20 cellular contexts compared by ENCODE assay signal in the genomic region with DNA sequence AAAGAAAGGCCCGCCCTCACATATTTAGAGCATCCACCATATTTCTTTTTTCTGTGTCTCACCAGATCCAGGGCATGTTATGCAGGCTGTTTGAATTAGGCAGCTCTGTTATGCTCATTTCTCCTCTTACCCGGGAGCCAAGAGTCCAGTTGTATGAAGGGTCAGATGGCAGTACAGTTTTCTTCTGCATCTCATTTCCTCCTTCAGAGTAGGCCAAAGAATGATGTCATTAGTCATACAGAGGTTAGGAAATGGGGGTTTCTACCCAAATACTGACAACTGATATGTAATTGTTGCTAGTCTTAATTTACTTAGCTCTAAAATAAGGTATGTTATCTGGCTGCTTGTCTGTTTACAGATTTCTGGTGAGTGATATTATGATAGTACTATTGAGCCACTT.
DNase-seq lines count a peak whose midpoint lies in the region; ATAC-seq and TF ChIP-seq lines count a peak whose summit lies in the region.
"Had no signal": no experiment of that assay in that cellular context is flagged by ENCODE, and none has a peak within 500 bp of the region (broad histone marks: within the 10 kb centered on the region; RNA-seq: fewer than 3 reads in every experiment).

No MANE protein-coding gene starts in this region.

- no peaks in the 10 kb centered on the region for H3K27me3 Mint-ChIP-seq in central memory CD8-positive, alpha-beta T cell
- H3K27me3 Mint-ChIP-seq: B cell, IgD-negative memory B cell had no signal

- H3K9me3 Mint-ChIP-seq in central memory CD8-positive, alpha-beta T cell: no peaks in the 10 kb centered on the region
- H3K9me3 Mint-ChIP-seq: activated CD4-positive, alpha-beta T cell treated with anti-CD3 and anti-CD28 coated beads, Interleukin-2, amount 10 ng/mL, durations not matched to agents 7 days and 5 days; activated naive CD4-positive, alpha-beta T cell treated with anti-CD3 and anti-CD28 coated beads, Interleukin-2, amount 10 ng/mL, durations not matched to agents 7 days and 5 days; IgD-negative memory B cell had no signal

- H3K79me2 ChIP-seq in neural cell (replicated peaks; ENCODE audit: insufficient read depth, low read length): peaks cover 3% of the 10 kb centered on the region

- H3K4me2 ChIP-seq in neural cell (ENCODE audit: low read length): no peak overlapping the region

- no peaks in the 10 kb centered on the region for H3K36me3 Mint-ChIP-seq in central memory CD8-positive, alpha-beta T cell (ENCODE audit: insufficient read depth)
- H3K36me3 Mint-ChIP-seq: activated naive CD4-positive, alpha-beta T cell treated with anti-CD3 and anti-CD28 coated beads, Interleukin-2, amount 10 ng/mL, durations not matched to agents 7 days and 5 days had no signal

- no peak for TF ChIP-seq CTCF in neural cell (IDR thresholded peaks at IDR 0.05; ENCODE audit: poor library complexity, severe bottlenecking)
- TF ChIP-seq CTCF in Peyer's patch (IDR thresholded peaks at IDR 0.05): no peak

- H3K27me3 ChIP-seq in neural cell (ENCODE audit: insufficient read depth, low read depth, low read length) (no peaks in the 10 kb centered on the region), Peyer's patch (no peaks in the 10 kb centered on the region)
- H3K27me3 ChIP-seq: spleen had no signal

- peak overlapping the region; percentile 63 for H3K27ac Mint-ChIP-seq in central memory CD8-positive, alpha-beta T cell (ENCODE audit: low read depth)
- H3K27ac Mint-ChIP-seq: activated naive CD4-positive, alpha-beta T cell treated with anti-CD3 and anti-CD28 coated beads, Interleukin-2, amount 10 ng/mL, durations not matched to agents 7 days and 5 days; B cell; IgD-negative memory B cell had no signal

- H3K36me3 ChIP-seq in neural cell (ENCODE audit: insufficient read depth, low read length): peaks cover 3% of the 10 kb centered on the region
- H3K36me3 ChIP-seq in Peyer's patch: no peaks in the 10 kb centered on the region
- H3K36me3 ChIP-seq: spleen had no signal

- H3K4me3 Mint-ChIP-seq in central memory CD8-positive, alpha-beta T cell: no peak overlapping the region
- H3K4me3 Mint-ChIP-seq: activated CD4-positive, alpha-beta T cell treated with anti-CD3 and anti-CD28 coated beads, Interleukin-2, amount 10 ng/mL, durations not matched to agents 7 days and 5 days; activated naive CD4-positive, alpha-beta T cell treated with anti-CD3 and anti-CD28 coated beads, Interleukin-2, amount 10 ng/mL, durations not matched to agents 7 days and 5 days; B cell had no signal

- peaks cover 33% of the 10 kb centered on the region for H3K4me1 Mint-ChIP-seq in central memory CD8-positive, alpha-beta T cell

- no peak for TF ChIP-seq RAD21 in neural cell (conservative IDR thresholded peaks at IDR 0.05)

- no peaks in the 10 kb centered on the region for H3F3A ChIP-seq in neural cell (ENCODE audit: insufficient read depth, low read length, poor library complexity, severe bottlenecking)

- no peak for TF ChIP-seq POLR2A in Peyer's patch (IDR thresholded peaks at IDR 0.05)

- no peak overlapping the region for H3K9ac ChIP-seq in neural cell (ENCODE audit: low read length)

- H3K27ac ChIP-seq in neural cell (ENCODE audit: low read length): peak overlapping the region; percentile 50
- H3K27ac ChIP-seq in Peyer's patch: no peak overlapping the region
- H3K27ac ChIP-seq: 22Rv1, coronary artery, spleen had no signal

- H3K4me1 ChIP-seq in Peyer's patch: peaks cover 0 to 3% (median 0%) of the 10 kb centered on the region in 4 donors

- no peaks in the 10 kb centered on the region for H3K9me2 ChIP-seq in neural cell (ENCODE audit: insufficient read depth, low read length)

- H3K9me3 ChIP-seq in neural cell (ENCODE audit: low read length) (no peaks in the 10 kb centered on the region), Peyer's patch (no peaks in the 10 kb centered on the region)
- H3K9me3 ChIP-seq: spleen had no signal

- H2AFZ ChIP-seq in neural cell (ENCODE audit: low read depth, low read length): no peak overlapping the region

- peak; percentile 62 for DNase-seq in NCI-H146 (lab: John Stamatoyannopoulos, UW)
- no peak for DNase-seq in NCI-H146 treated with DMSO at 0.1 percent for 48 hours (lab: John Stamatoyannopoulos, UW; ENCODE audit: unreplicated experiment)
- peak; percentile 76 for DNase-seq in NCI-H2196 (lab: John Stamatoyannopoulos, UW; ENCODE audit: unreplicated experiment)
- no peak for DNase-seq in central memory CD8-positive, alpha-beta T cell (ENCODE audit: low spot score in 2 of 2)
- DNase-seq in Peyer's patch: no peak
- DNase-seq: activated CD4-positive, alpha-beta T cell treated with anti-CD3 and anti-CD28 coated beads, Interleukin-2, amount 10 ng/mL, durations not matched to agents 7 days and 5 days; activated naive CD4-positive, alpha-beta T cell treated with anti-CD3 and anti-CD28 coated beads, Interleukin-2, amount 10 ng/mL, durations not matched to agents 7 days and 5 days; left cardiac atrium; midbrain; NCI-H1930; spleen; stimulated activated CD8-positive, alpha-beta memory T cell treated with anti-CD3 and anti-CD28 coated beads, Interleukin-4, amount 100 ng/mL, for 48 hours; T-helper 1 cell had no signal

- no peak for ATAC-seq in central memory CD8-positive, alpha-beta T cell (replicated peaks; ENCODE audit: extremely low read depth, poor library complexity, severe bottlenecking)
- no peak for ATAC-seq in activated CD4-positive, CD25-positive, alpha-beta regulatory T cell treated with anti-CD3 and anti-CD28 coated beads, Interleukin-2, amount 50 U/mL, for 24 hours
- ATAC-seq in GM19035 (IDR thresholded peaks at IDR 0.05; ENCODE audit: unreplicated experiment): no peak

- no peak overlapping the region for H3K4me3 ChIP-seq in neural cell (ENCODE audit: low read length)
- H3K4me3 ChIP-seq in Peyer's patch: no peak overlapping the region
- H3K4me3 ChIP-seq: coronary artery, spleen had no signal

- no peak for TF ChIP-seq EP300 in neural cell (conservative IDR thresholded peaks at IDR 0.05; ENCODE audit: poor library complexity, severe bottlenecking)

- no peaks in the 10 kb centered on the region for H4K20me1 ChIP-seq in neural cell (ENCODE audit: insufficient read depth)

TF ChIP-seq in neural cell, 6 proteins besides CTCF, POLR2A, EP300 and RAD21:
- TF ChIP-seq SMC3 (conservative IDR thresholded peaks at IDR 0.05; ENCODE audit: poor library complexity): no peak
- no peak for TF ChIP-seq MXI1 (conservative IDR thresholded peaks at IDR 0.05; ENCODE audit: poor library complexity, severe bottlenecking)
- no peak for TF ChIP-seq POLR2AphosphoS5 (IDR thresholded peaks at IDR 0.05)
- no peak for TF ChIP-seq TAF1 (IDR thresholded peaks at IDR 0.05; ENCODE audit: low read depth)
- TF ChIP-seq, protein P1, sequence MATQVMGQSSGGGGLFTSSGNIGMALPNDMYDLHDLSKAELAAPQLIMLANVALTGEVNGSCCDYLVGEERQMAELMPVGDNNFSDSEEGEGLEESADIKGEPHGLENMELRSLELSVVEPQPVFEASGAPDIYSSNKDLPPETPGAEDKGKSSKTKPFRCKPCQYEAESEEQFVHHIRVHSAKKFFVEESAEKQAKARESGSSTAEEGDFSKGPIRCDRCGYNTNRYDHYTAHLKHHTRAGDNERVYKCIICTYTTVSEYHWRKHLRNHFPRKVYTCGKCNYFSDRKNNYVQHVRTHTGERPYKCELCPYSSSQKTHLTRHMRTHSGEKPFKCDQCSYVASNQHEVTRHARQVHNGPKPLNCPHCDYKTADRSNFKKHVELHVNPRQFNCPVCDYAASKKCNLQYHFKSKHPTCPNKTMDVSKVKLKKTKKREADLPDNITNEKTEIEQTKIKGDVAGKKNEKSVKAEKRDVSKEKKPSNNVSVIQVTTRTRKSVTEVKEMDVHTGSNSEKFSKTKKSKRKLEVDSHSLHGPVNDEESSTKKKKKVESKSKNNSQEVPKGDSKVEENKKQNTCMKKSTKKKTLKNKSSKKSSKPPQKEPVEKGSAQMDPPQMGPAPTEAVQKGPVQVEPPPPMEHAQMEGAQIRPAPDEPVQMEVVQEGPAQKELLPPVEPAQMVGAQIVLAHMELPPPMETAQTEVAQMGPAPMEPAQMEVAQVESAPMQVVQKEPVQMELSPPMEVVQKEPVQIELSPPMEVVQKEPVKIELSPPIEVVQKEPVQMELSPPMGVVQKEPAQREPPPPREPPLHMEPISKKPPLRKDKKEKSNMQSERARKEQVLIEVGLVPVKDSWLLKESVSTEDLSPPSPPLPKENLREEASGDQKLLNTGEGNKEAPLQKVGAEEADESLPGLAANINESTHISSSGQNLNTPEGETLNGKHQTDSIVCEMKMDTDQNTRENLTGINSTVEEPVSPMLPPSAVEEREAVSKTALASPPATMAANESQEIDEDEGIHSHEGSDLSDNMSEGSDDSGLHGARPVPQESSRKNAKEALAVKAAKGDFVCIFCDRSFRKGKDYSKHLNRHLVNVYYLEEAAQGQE (IDR thresholded peaks at IDR 0.05; ENCODE audit: borderline replicate concordance): no peak
- no peak for TF ChIP-seq EZH2 (IDR thresholded peaks at IDR 0.05; ENCODE audit: borderline replicate concordance, insufficient read depth, low read length, poor library complexity, severe bottlenecking)

Comparison
In these comparisons a context has a peak if more than half of its experiments do, and no peak if none do; other contexts are left out.
1. DNase-seq: peak in NCI-H146 (single experiment) and NCI-H2196 (single experiment); none in NCI-H146 treated with DMSO at 0.1 percent for 48 hours (single experiment), central memory CD8-positive, alpha-beta T cell (0 of 2) and Peyer's patch (0 of 3).